28 cellular contexts compared by ENCODE assay signal in the genomic region with DNA sequence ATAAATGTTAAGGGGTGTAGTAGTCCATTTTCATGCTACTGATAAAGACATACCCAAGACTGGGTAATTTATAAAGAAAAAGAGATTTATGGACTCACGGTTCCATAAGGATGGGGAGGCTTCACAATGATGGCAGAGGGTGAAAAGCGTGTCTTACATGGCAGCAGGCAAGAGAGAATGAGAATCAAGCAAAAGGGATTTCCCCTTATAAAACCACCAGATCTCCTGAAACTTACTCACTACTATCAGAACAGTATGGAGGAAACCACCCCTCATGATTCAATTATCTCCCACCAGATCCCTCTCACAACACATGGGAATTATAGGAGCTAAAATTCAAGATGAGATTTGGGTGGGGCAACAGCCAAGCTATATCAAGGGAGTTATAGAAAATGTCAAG.
A peak's percentile ranks its signal among the peaks of the same experiment; 100 is the strongest.
DNase-seq lines count a peak whose midpoint lies in the region; ATAC-seq, FAIRE-seq and TF ChIP-seq lines count a peak whose summit lies in the region.
"Had no signal": no experiment of that assay in that cellular context is flagged by ENCODE, and none has a peak within 500 bp of the region (broad histone marks: within the 10 kb centered on the region; RNA-seq: fewer than 3 reads in every experiment).

No MANE protein-coding gene starts in this region.

- TF ChIP-seq POLR2A in GM12892 (IDR thresholded peaks at IDR 0.05; ENCODE audit: low read depth, low read length), result no peak

- CTCF ChIA-PET in activated CD8-positive, alpha-beta T cell treated with anti-CD3 and anti-CD28 coated beads for 36 hours (lab: Charles Lee), result no interaction called here
- CTCF ChIA-PET in activated CD8-positive, alpha-beta T cell treated with anti-CD3 and anti-CD28 coated beads, Interleukin-2, amount 10 ng/mL, durations not matched to agents 7 days and 5 days (lab: Charles Lee), result no interaction called here

- POLR2A ChIA-PET in activated CD8-positive, alpha-beta T cell treated with anti-CD3 and anti-CD28 coated beads for 36 hours (lab: Charles Lee), result no interaction called here
- POLR2A ChIA-PET in activated CD8-positive, alpha-beta T cell treated with anti-CD3 and anti-CD28 coated beads, Interleukin-2, amount 10 ng/mL, durations not matched to agents 7 days and 5 days (lab: Charles Lee), result no interaction called here

- peaks cover 14% of the 10 kb centered on the region for H3K9me3 Mint-ChIP-seq in activated CD8-positive, alpha-beta T cell treated with anti-CD3 and anti-CD28 coated beads for 36 hours
- H3K9me3 Mint-ChIP-seq in activated CD8-positive, alpha-beta T cell treated with anti-CD3 and anti-CD28 coated beads, Interleukin-2, amount 10 ng/mL, durations not matched to agents 7 days and 5 days (ENCODE audit: insufficient read depth), result no peaks in the 10 kb centered on the region
- peaks cover 0 to 24% of the 10 kb centered on the region in 2 donors for H3K9me3 Mint-ChIP-seq in stimulated activated naive CD8-positive, alpha-beta T cell treated with anti-CD3 and anti-CD28 coated beads, Interleukin-15, amount 100 ng/mL, for 72 hours
- peaks cover 8% of the 10 kb centered on the region for H3K9me3 Mint-ChIP-seq in stimulated activated effector memory CD8-positive, alpha-beta T cell treated with anti-CD3 and anti-CD28 coated beads, Interleukin-12 subunit alpha, Interleukin-12 subunit beta, amount 100 ng/mL, for 72 hours
- no peaks in the 10 kb centered on the region for H3K9me3 Mint-ChIP-seq in glutamatergic neuron (ENCODE audit: unreplicated experiment)

- no peaks in the 10 kb centered on the region for H3K36me3 Mint-ChIP-seq in activated CD8-positive, alpha-beta T cell treated with anti-CD3 and anti-CD28 coated beads for 36 hours (ENCODE audit: low read depth)
- H3K36me3 Mint-ChIP-seq in activated CD8-positive, alpha-beta T cell treated with anti-CD3 and anti-CD28 coated beads, Interleukin-2, amount 10 ng/mL, durations not matched to agents 7 days and 5 days (ENCODE audit: low read depth), result no peaks in the 10 kb centered on the region
- H3K36me3 Mint-ChIP-seq in stimulated activated effector memory CD8-positive, alpha-beta T cell treated with anti-CD3 and anti-CD28 coated beads, Interleukin-12 subunit alpha, Interleukin-12 subunit beta, amount 100 ng/mL, for 72 hours, result no peaks in the 10 kb centered on the region
- H3K36me3 Mint-ChIP-seq in glutamatergic neuron (ENCODE audit: unreplicated experiment), result peaks cover 27% of the 10 kb centered on the region
- H3K36me3 Mint-ChIP-seq: CD14-positive monocyte; CD4-positive, alpha-beta memory T cell; CD4-positive, CD25-positive, alpha-beta regulatory T cell; CD8-positive, alpha-beta memory T cell had no signal

- TF ChIP-seq CTCF in activated CD8-positive, alpha-beta T cell treated with anti-CD3 and anti-CD28 coated beads for 36 hours (IDR thresholded peaks at IDR 0.05), result no peak
- TF ChIP-seq CTCF in glutamatergic neuron (IDR thresholded peaks at IDR 0.05; ENCODE audit: partially characterized antibody, unreplicated experiment), result no peak

- H3K4me3 Mint-ChIP-seq in activated CD8-positive, alpha-beta T cell treated with anti-CD3 and anti-CD28 coated beads for 36 hours, result no peak overlapping the region
- no peak overlapping the region for H3K4me3 Mint-ChIP-seq in activated CD8-positive, alpha-beta T cell treated with anti-CD3 and anti-CD28 coated beads, Interleukin-2, amount 10 ng/mL, durations not matched to agents 7 days and 5 days
- H3K4me3 Mint-ChIP-seq in stimulated activated naive CD8-positive, alpha-beta T cell treated with anti-CD3 and anti-CD28 coated beads, Interleukin-15, amount 100 ng/mL, for 72 hours, result no peak overlapping the region
- no peak overlapping the region for H3K4me3 Mint-ChIP-seq in stimulated activated effector memory CD8-positive, alpha-beta T cell treated with anti-CD3 and anti-CD28 coated beads, Interleukin-12 subunit alpha, Interleukin-12 subunit beta, amount 100 ng/mL, for 72 hours
- no peak overlapping the region for H3K4me3 Mint-ChIP-seq in glutamatergic neuron (ENCODE audit: unreplicated experiment)
- H3K4me3 Mint-ChIP-seq: CD14-positive monocyte; CD4-positive, alpha-beta memory T cell; CD4-positive, CD25-positive, alpha-beta regulatory T cell; CD8-positive, alpha-beta memory T cell had no signal

- no peak overlapping the region for H3K27ac Mint-ChIP-seq in activated CD8-positive, alpha-beta T cell treated with anti-CD3 and anti-CD28 coated beads for 36 hours
- H3K27ac Mint-ChIP-seq in activated CD8-positive, alpha-beta T cell treated with anti-CD3 and anti-CD28 coated beads, Interleukin-2, amount 10 ng/mL, durations not matched to agents 7 days and 5 days, result no peak overlapping the region
- H3K27ac Mint-ChIP-seq in stimulated activated naive CD8-positive, alpha-beta T cell treated with anti-CD3 and anti-CD28 coated beads, Interleukin-15, amount 100 ng/mL, for 72 hours, result no peak overlapping the region
- no peak overlapping the region for H3K27ac Mint-ChIP-seq in stimulated activated effector memory CD8-positive, alpha-beta T cell treated with anti-CD3 and anti-CD28 coated beads, Interleukin-12 subunit alpha, Interleukin-12 subunit beta, amount 100 ng/mL, for 72 hours
- H3K27ac Mint-ChIP-seq in glutamatergic neuron (ENCODE audit: unreplicated experiment), result no peak overlapping the region
- H3K27ac Mint-ChIP-seq: CD14-positive monocyte; CD4-positive, alpha-beta memory T cell; CD4-positive, CD25-positive, alpha-beta regulatory T cell; CD8-positive, alpha-beta memory T cell had no signal

- FAIRE-seq in GM12892 (lab: Jason Lieb, UNC), result peak; percentile 67
- FAIRE-seq: A204.1, GM12891, GM18507, GM19239 had no signal

- peak; percentile 47 for ATAC-seq in activated CD8-positive, alpha-beta T cell treated with anti-CD3 and anti-CD28 coated beads for 36 hours
- no peak for ATAC-seq in activated CD8-positive, alpha-beta T cell treated with anti-CD3 and anti-CD28 coated beads, Interleukin-2, amount 10 ng/mL, durations not matched to agents 7 days and 5 days
- ATAC-seq in stimulated activated naive CD8-positive, alpha-beta T cell treated with anti-CD3 and anti-CD28 coated beads, Interleukin-15, amount 100 ng/mL, for 72 hours, result peak; percentile 69
- ATAC-seq in stimulated activated naive CD8-positive, alpha-beta T cell treated with anti-CD3 and anti-CD28 coated beads, Interleukin-15, Interleukin-2, amounts not matched to agents 100 U/mL and 50 U/mL, for 24 hours, result no peak
- ATAC-seq in stimulated activated effector memory CD8-positive, alpha-beta T cell treated with anti-CD3 and anti-CD28 coated beads, Interleukin-12 subunit alpha, Interleukin-12 subunit beta, amount 100 ng/mL, for 72 hours, result peak; percentile 28
- no peak for ATAC-seq in GM19328 (IDR thresholded peaks at IDR 0.05; ENCODE audit: unreplicated experiment)

- no peaks in the 10 kb centered on the region for H3K27me3 Mint-ChIP-seq in activated CD8-positive, alpha-beta T cell treated with anti-CD3 and anti-CD28 coated beads for 36 hours
- no peaks in the 10 kb centered on the region for H3K27me3 Mint-ChIP-seq in activated CD8-positive, alpha-beta T cell treated with anti-CD3 and anti-CD28 coated beads, Interleukin-2, amount 10 ng/mL, durations not matched to agents 7 days and 5 days (ENCODE audit: low read depth)
- peaks cover 14% of the 10 kb centered on the region for H3K27me3 Mint-ChIP-seq in stimulated activated naive CD8-positive, alpha-beta T cell treated with anti-CD3 and anti-CD28 coated beads, Interleukin-15, amount 100 ng/mL, for 72 hours
- H3K27me3 Mint-ChIP-seq in glutamatergic neuron (ENCODE audit: unreplicated experiment), result no peaks in the 10 kb centered on the region
- H3K27me3 Mint-ChIP-seq: CD4-positive, CD25-positive, alpha-beta regulatory T cell; CD8-positive, alpha-beta memory T cell had no signal

- no peak for DNase-seq in activated CD8-positive, alpha-beta T cell treated with anti-CD3 and anti-CD28 coated beads for 36 hours
- DNase-seq in activated CD8-positive, alpha-beta T cell treated with anti-CD3 and anti-CD28 coated beads, Interleukin-2, amount 10 ng/mL, durations not matched to agents 7 days and 5 days, result no peak
- DNase-seq in stimulated activated naive CD8-positive, alpha-beta T cell treated with anti-CD3 and anti-CD28 coated beads, Interleukin-15, amount 100 ng/mL, for 72 hours, result no peak
- no peak for DNase-seq in stimulated activated naive CD8-positive, alpha-beta T cell treated with anti-CD3 and anti-CD28 coated beads, Interleukin-15, Interleukin-2, amounts not matched to agents 100 U/mL and 50 U/mL, for 24 hours
- DNase-seq in GM12892 (ENCODE audit: insufficient read length) (no peak), glutamatergic neuron (no peak)
- DNase-seq in stimulated activated effector memory CD8-positive, alpha-beta T cell treated with anti-CD3 and anti-CD28 coated beads, Interleukin-12 subunit alpha, Interleukin-12 subunit beta, amount 100 ng/mL, for 72 hours (ENCODE audit: low spot score in 2 of 2), result no peak
- DNase-seq: 8988T; ACHN; BE2C; C1 segment of cervical spinal cord; CD4-positive, alpha-beta memory T cell; CD4-positive, CD25-positive, alpha-beta regulatory T cell; CD8-positive, alpha-beta memory T cell; COR-L47; DMS 273 treated with DMSO at 0.1 percent for 48 hours; DMS153; DMS53; DMS79; DND-41; EL; GDM1 had no signal

- intact Hi-C loops in activated CD8-positive, alpha-beta T cell treated with anti-CD3 and anti-CD28 coated beads for 36 hours (cut with micrococcal nuclease), result no loop called here

- no peaks in the 10 kb centered on the region for H3K4me1 Mint-ChIP-seq in activated CD8-positive, alpha-beta T cell treated with anti-CD3 and anti-CD28 coated beads for 36 hours (ENCODE audit: low read depth)
- no peaks in the 10 kb centered on the region for H3K4me1 Mint-ChIP-seq in activated CD8-positive, alpha-beta T cell treated with anti-CD3 and anti-CD28 coated beads, Interleukin-2, amount 10 ng/mL, durations not matched to agents 7 days and 5 days (ENCODE audit: low read depth)
- H3K4me1 Mint-ChIP-seq in stimulated activated naive CD8-positive, alpha-beta T cell treated with anti-CD3 and anti-CD28 coated beads, Interleukin-15, amount 100 ng/mL, for 72 hours, result peaks cover 5% of the 10 kb centered on the region
- H3K4me1 Mint-ChIP-seq in stimulated activated effector memory CD8-positive, alpha-beta T cell treated with anti-CD3 and anti-CD28 coated beads, Interleukin-12 subunit alpha, Interleukin-12 subunit beta, amount 100 ng/mL, for 72 hours, result no peaks in the 10 kb centered on the region
- no peaks in the 10 kb centered on the region for H3K4me1 Mint-ChIP-seq in glutamatergic neuron (ENCODE audit: low read depth, unreplicated experiment)
- H3K4me1 Mint-ChIP-seq: CD14-positive monocyte; CD4-positive, alpha-beta memory T cell; CD4-positive, CD25-positive, alpha-beta regulatory T cell; CD8-positive, alpha-beta memory T cell had no signal

Comparison
In these comparisons a context has a peak if more than half of its experiments do, and no peak if none do; other contexts are left out.
1. ATAC-seq: peak in activated CD8-positive, alpha-beta T cell treated with anti-CD3 and anti-CD28 coated beads for 36 hours (single experiment), stimulated activated naive CD8-positive, alpha-beta T cell treated with anti-CD3 and anti-CD28 coated beads, Interleukin-15, amount 100 ng/mL, for 72 hours (single experiment) and stimulated activated effector memory CD8-positive, alpha-beta T cell treated with anti-CD3 and anti-CD28 coated beads, Interleukin-12 subunit alpha, Interleukin-12 subunit beta, amount 100 ng/mL, for 72 hours (single experiment); none in activated CD8-positive, alpha-beta T cell treated with anti-CD3 and anti-CD28 coated beads, Interleukin-2, amount 10 ng/mL, durations not matched to agents 7 days and 5 days (single experiment), stimulated activated naive CD8-positive, alpha-beta T cell treated with anti-CD3 and anti-CD28 coated beads, Interleukin-15, Interleukin-2, amounts not matched to agents 100 U/mL and 50 U/mL, for 24 hours (single experiment) and GM19328 (single experiment).